8 cellular contexts compared by ENCODE assay signal in the genomic region with DNA sequence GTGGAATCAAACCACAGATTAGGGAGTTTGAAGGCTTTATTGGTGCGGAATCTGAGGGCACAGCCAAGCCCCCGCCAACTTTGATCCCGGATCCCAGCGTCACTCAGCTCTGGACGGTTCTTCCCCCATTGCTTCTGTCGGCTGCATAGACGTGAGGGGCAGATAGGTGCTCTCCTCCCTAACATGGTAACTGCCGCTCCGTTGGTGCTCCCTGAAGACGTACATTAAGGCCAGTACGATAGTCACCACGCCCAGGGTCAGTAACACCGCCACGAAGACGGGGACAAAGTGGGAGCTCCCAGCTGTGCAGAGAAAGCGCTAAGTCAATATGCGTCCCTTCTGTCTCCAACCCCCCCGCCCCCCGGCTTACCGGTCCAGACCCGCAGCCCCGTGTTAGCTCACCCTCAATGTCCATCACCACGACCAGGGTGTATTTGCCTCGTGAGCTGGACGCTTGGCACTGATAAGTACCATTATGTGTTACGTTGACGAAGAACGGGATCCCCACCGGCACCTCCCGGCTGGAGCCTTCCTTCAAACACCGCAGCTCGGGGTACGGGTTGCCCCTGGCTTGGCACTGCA. TPM values are rescaled to one million over a fixed set of nuclear protein-coding genes. Genes with fewer than 3 reads are reported as not detected.
DNase-seq lines count a peak whose midpoint lies in the region; ATAC-seq and TF ChIP-seq lines count a peak whose summit lies in the region.

No MANE protein-coding gene starts in this region.

- H3K4me3 ChIP-seq in WI38 (ENCODE audit: low read depth, low read length) (peak overlapping the region; percentile 86), right cardiac atrium (ENCODE audit: low read length) (peak overlapping the region; percentile 50)

- H3K27me3 Mint-ChIP-seq in activated naive CD4-positive, alpha-beta T cell treated with anti-CD3 and anti-CD28 coated beads for 36 hours (ENCODE audit: low read depth): no peaks in the 10 kb centered on the region

- DNase-seq in activated naive CD4-positive, alpha-beta T cell treated with anti-CD3 and anti-CD28 coated beads for 36 hours: no peak
- DNase-seq in activated naive CD4-positive, alpha-beta T cell treated with anti-CD3 and anti-CD28 coated beads, Interleukin-2, amount 50 U/mL, for 16 hours: no peak
- DNase-seq in right cardiac atrium: peak in 1 of 3 donors; percentile 49
- DNase-seq in stimulated activated effector memory CD8-positive, alpha-beta T cell treated with anti-CD3 and anti-CD28 coated beads, Interleukin-12 subunit alpha, Interleukin-12 subunit beta, amount 100 ng/mL, for 72 hours (ENCODE audit: low spot score in 2 of 2): no peak

- ATAC-seq in right cardiac atrium (peak; percentile 0 to 1), GM18861 (IDR thresholded peaks at IDR 0.05; ENCODE audit: unreplicated experiment) (no peak), GM19324 (IDR thresholded peaks at IDR 0.05; ENCODE audit: low FRiP score, unreplicated experiment) (no peak), HG02870 (IDR thresholded peaks at IDR 0.05; ENCODE audit: unreplicated experiment) (no peak)
- peak; percentile 4 for ATAC-seq in stimulated activated effector memory CD8-positive, alpha-beta T cell treated with anti-CD3 and anti-CD28 coated beads, Interleukin-12 subunit alpha, Interleukin-12 subunit beta, amount 100 ng/mL, for 72 hours

- intact Hi-C loops in activated naive CD4-positive, alpha-beta T cell treated with anti-CD3 and anti-CD28 coated beads for 36 hours (cut with micrococcal nuclease): loop anchor here (1.0 to 10.0 kb wide), 7 partner anchors 17 to 631 kb away; a partner anchor contains a TSS
- intact Hi-C loops in right cardiac atrium (cut with DNase I): loop anchor here in 1 of 4 donors (10.0 kb wide), 1 partner anchor 59 kb away; a partner anchor contains a TSS

- no peaks in the 10 kb centered on the region for H3K9me3 Mint-ChIP-seq in activated naive CD4-positive, alpha-beta T cell treated with anti-CD3 and anti-CD28 coated beads for 36 hours
- H3K9me3 Mint-ChIP-seq in stimulated activated effector memory CD8-positive, alpha-beta T cell treated with anti-CD3 and anti-CD28 coated beads, Interleukin-12 subunit alpha, Interleukin-12 subunit beta, amount 100 ng/mL, for 72 hours: no peaks in the 10 kb centered on the region

- peak overlapping the region; percentile 62 for H3K27ac ChIP-seq in right cardiac atrium (ENCODE audit: low read length)

- H3K9me3 ChIP-seq in right cardiac atrium (ENCODE audit: control insufficient read depth, low read length): no peaks in the 10 kb centered on the region

- H3K4me3 Mint-ChIP-seq in activated naive CD4-positive, alpha-beta T cell treated with anti-CD3 and anti-CD28 coated beads for 36 hours: peak overlapping the region; percentile 94
- H3K4me3 Mint-ChIP-seq in stimulated activated effector memory CD8-positive, alpha-beta T cell treated with anti-CD3 and anti-CD28 coated beads, Interleukin-12 subunit alpha, Interleukin-12 subunit beta, amount 100 ng/mL, for 72 hours: peak overlapping the region; percentile 93

- H3K4me1 ChIP-seq in right cardiac atrium (ENCODE audit: control insufficient read depth, insufficient read depth, low read length): no peaks in the 10 kb centered on the region

- peaks cover 33% of the 10 kb centered on the region for H3K36me3 Mint-ChIP-seq in activated naive CD4-positive, alpha-beta T cell treated with anti-CD3 and anti-CD28 coated beads for 36 hours (ENCODE audit: low read depth)
- peaks cover 83% of the 10 kb centered on the region for H3K36me3 Mint-ChIP-seq in stimulated activated effector memory CD8-positive, alpha-beta T cell treated with anti-CD3 and anti-CD28 coated beads, Interleukin-12 subunit alpha, Interleukin-12 subunit beta, amount 100 ng/mL, for 72 hours

- CTCF ChIA-PET in activated naive CD4-positive, alpha-beta T cell treated with anti-CD3 and anti-CD28 coated beads for 36 hours (lab: Charles Lee): interaction anchor here (0.5 to 0.9 kb wide), 3 partner anchors 41 to 308 kb away, joined by 3 to 5 read pairs (median 5); no protein-coding TSS in a partner anchor

- peaks cover 43% of the 10 kb centered on the region for H3K4me1 Mint-ChIP-seq in activated naive CD4-positive, alpha-beta T cell treated with anti-CD3 and anti-CD28 coated beads for 36 hours (ENCODE audit: low read depth)
- H3K4me1 Mint-ChIP-seq in stimulated activated effector memory CD8-positive, alpha-beta T cell treated with anti-CD3 and anti-CD28 coated beads, Interleukin-12 subunit alpha, Interleukin-12 subunit beta, amount 100 ng/mL, for 72 hours: peaks cover 43% of the 10 kb centered on the region

- WGBS in right cardiac atrium: 9% methylated on average over 33 of the region's 33 CpGs

- no peaks in the 10 kb centered on the region for H3K27me3 ChIP-seq in right cardiac atrium (ENCODE audit: control insufficient read depth, insufficient read depth)

- peak overlapping the region; percentile 96 for H3K27ac Mint-ChIP-seq in activated naive CD4-positive, alpha-beta T cell treated with anti-CD3 and anti-CD28 coated beads for 36 hours
- H3K27ac Mint-ChIP-seq in stimulated activated effector memory CD8-positive, alpha-beta T cell treated with anti-CD3 and anti-CD28 coated beads, Interleukin-12 subunit alpha, Interleukin-12 subunit beta, amount 100 ng/mL, for 72 hours: peak overlapping the region; percentile 97

- no peak for TF ChIP-seq CTCF in WI38 (IDR thresholded peaks at IDR 0.05; ENCODE audit: low read depth, low read length)

RNA-seq across cellular contexts. Expression of a gene that starts 0.5 kb away (rescaled TPM):
- total RNA-seq in activated naive CD4-positive, alpha-beta T cell treated with anti-CD3 and anti-CD28 coated beads for 36 hours: 10 to 100 TPM; 63.0 to 69.0 TPM
- total RNA-seq in right cardiac atrium: 10 to 100 TPM; 13.9 to 20.1 (median 15.1) TPM
- polyA plus RNA-seq in right cardiac atrium: 9.8 TPM

RNA-seq across cellular contexts. Expression of a gene that starts 5.6 kb away (rescaled TPM):
- 100 to 1,000 TPM; 109 to 114 TPM for total RNA-seq in activated naive CD4-positive, alpha-beta T cell treated with anti-CD3 and anti-CD28 coated beads for 36 hours
- total RNA-seq in right cardiac atrium: 10 to 100 TPM; 16.0 to 20.6 (median 17.8) TPM
- polyA plus RNA-seq in right cardiac atrium: 7.2 TPM

RNA-seq across cellular contexts. Expression of a gene that starts 18.0 kb away (rescaled TPM):
- total RNA-seq in activated naive CD4-positive, alpha-beta T cell treated with anti-CD3 and anti-CD28 coated beads for 36 hours: 1 to 10 TPM; 9.5 to 9.7 TPM
- total RNA-seq in right cardiac atrium: 10 to 100 TPM; 13.2 to 20.7 (median 16.7) TPM
- 27.7 TPM for polyA plus RNA-seq in right cardiac atrium

RNA-seq across cellular contexts. Expression of a gene that starts 24.2 kb away (rescaled TPM):
- total RNA-seq in activated naive CD4-positive, alpha-beta T cell treated with anti-CD3 and anti-CD28 coated beads for 36 hours: 1 to 10 TPM in 1 of 2 experiments, under 1 TPM in 1; 0.86 to 1.1 TPM
- 1 to 10 TPM in 1 of 4 donors, under 1 TPM in 3; 0.80 to 1.3 (median 0.84) TPM for total RNA-seq in right cardiac atrium
- 0.68 TPM for polyA plus RNA-seq in right cardiac atrium

RNA-seq across cellular contexts. Expression of a gene that starts 44.1 kb away (rescaled TPM):
- under 1 TPM; 0.72 to 0.81 TPM for total RNA-seq in activated naive CD4-positive, alpha-beta T cell treated with anti-CD3 and anti-CD28 coated beads for 36 hours
- 1 to 10 TPM in 3 of 4 donors, under 1 TPM in 1; 0.93 to 1.6 (median 1.2) TPM for total RNA-seq in right cardiac atrium
- polyA plus RNA-seq in right cardiac atrium: 0.86 TPM

Comparison
In these comparisons a context has a peak if more than half of its experiments do, and no peak if none do; other contexts are left out.
1. ATAC-seq: peak in right cardiac atrium (2 of 2) and stimulated activated effector memory CD8-positive, alpha-beta T cell treated with anti-CD3 and anti-CD28 coated beads, Interleukin-12 subunit alpha, Interleukin-12 subunit beta, amount 100 ng/mL, for 72 hours (single experiment); none in GM18861 (single experiment), GM19324 (single experiment) and HG02870 (single experiment).
2. RNA of a gene that starts 5.6 kb away (total RNA-seq): 109 to 114 TPM in activated naive CD4-positive, alpha-beta T cell treated with anti-CD3 and anti-CD28 coated beads for 36 hours; 16.0 to 20.6 TPM in right cardiac atrium; every median in the first group is over 4 times any median in the second.